Comparison of ENCODE assay signal across 13 cellular contexts in genomic region chr7:29866490-29866930, GRCh38.
DNase-seq lines count a peak whose midpoint lies in the region; ATAC-seq and TF ChIP-seq lines count a peak whose summit lies in the region.
"Had no signal": no experiment of that assay in that cellular context is flagged by ENCODE, and none has a peak within 500 bp of the region (broad histone marks: within the 10 kb centered on the region; RNA-seq: fewer than 3 reads in every experiment).

No MANE protein-coding gene starts in this region.

- no peaks in the 10 kb centered on the region for H3K79me2 ChIP-seq in neural progenitor cell (ENCODE audit: low read depth)
- no peaks in the 10 kb centered on the region for H3K79me2 ChIP-seq in GM23338 (replicated peaks; ENCODE audit: insufficient read depth)

- H2AFZ ChIP-seq in neural progenitor cell (replicated peaks) (no peak overlapping the region), GM23338 (no peak overlapping the region)

- H3K36me3 Mint-ChIP-seq in neural progenitor cell = no peaks in the 10 kb centered on the region
- H3K36me3 Mint-ChIP-seq in GM23338 (ENCODE audit: low read depth) = no peaks in the 10 kb centered on the region

- no peaks in the 10 kb centered on the region for H4K20me1 ChIP-seq in neural progenitor cell (ENCODE audit: low read depth)
- no peaks in the 10 kb centered on the region for H4K20me1 ChIP-seq in GM23338 (replicated peaks; ENCODE audit: insufficient read depth)
- H4K20me1 ChIP-seq: BLaER1 had no signal

- H3K27ac ChIP-seq in neural progenitor cell (no peak overlapping the region), GM23338 (ENCODE audit: low read depth) (no peak overlapping the region)
- H3K27ac ChIP-seq: BLaER1, epithelial cell of prostate had no signal

- ATAC-seq in HG02763 (IDR thresholded peaks at IDR 0.05; ENCODE audit: unreplicated experiment) (no peak), GM23338 (no peak; the same call in 2 of the 3 replicates)

- no peaks in the 10 kb centered on the region for H3K27me3 ChIP-seq in neural progenitor cell
- no peaks in the 10 kb centered on the region for H3K27me3 ChIP-seq in GM23338 (ENCODE audit: insufficient read depth)
- H3K27me3 ChIP-seq: BLaER1 had no signal

- H3K4me1 Mint-ChIP-seq in neural progenitor cell (no peaks in the 10 kb centered on the region), GM23338 (peaks cover 3% of the 10 kb centered on the region; the same call in 1 of the 3 replicates)

- H3K27ac Mint-ChIP-seq in neural progenitor cell (no peak overlapping the region), GM23338 (no peak overlapping the region)
- H3K27ac Mint-ChIP-seq: activated T-helper 2 cell treated with anti-CD3 and anti-CD28 coated beads, Interferon-gamma antibody, Interleukin-2, Interleukin-4, amounts not matched to agents 10 μg/mL and 5 μg/mL and 100 μg/mL, durations not matched to agents 14 hours and 24 hours and 36 hours had no signal

- H3K4me3 Mint-ChIP-seq in neural progenitor cell (no peak overlapping the region), GM23338 (no peak overlapping the region)

- H3K27me3 Mint-ChIP-seq in neural progenitor cell (ENCODE audit: insufficient read depth, low read depth) (no peaks in the 10 kb centered on the region), GM23338 (ENCODE audit: insufficient read depth, low read depth, poor library complexity) (peaks cover 3% of the 10 kb centered on the region)

- no peaks in the 10 kb centered on the region for H3F3A ChIP-seq in neural progenitor cell (ENCODE audit: low read depth)
- no peaks in the 10 kb centered on the region for H3F3A ChIP-seq in GM23338 (replicated peaks; ENCODE audit: low read depth)

- TF ChIP-seq CTCF in AG10803 (conservative IDR thresholded peaks at IDR 0.05; ENCODE audit: low read length) (no peak), neural progenitor cell (IDR thresholded peaks at IDR 0.05) (no peak), GM23338 (conservative IDR thresholded peaks at IDR 0.05; ENCODE audit: low read depth in 2 of 2) (no peak), GM13977 (IDR thresholded peaks at IDR 0.05; ENCODE audit: extremely low read depth, insufficient read depth, missing control alignments) (no peak)

- H3K9me3 ChIP-seq in neural progenitor cell (ENCODE audit: low read depth) = no peaks in the 10 kb centered on the region
- H3K9me3 ChIP-seq: BLaER1 had no signal

- H3K4me3 ChIP-seq in AG10803 (ENCODE audit: low read length) = no peak overlapping the region
- H3K4me3 ChIP-seq in neural progenitor cell = no peak overlapping the region
- no peak overlapping the region for H3K4me3 ChIP-seq in GM23338
- H3K4me3 ChIP-seq: BLaER1 had no signal

- no peak overlapping the region for H3K9ac ChIP-seq in neural progenitor cell
- H3K9ac ChIP-seq: BLaER1 had no signal

- DNase-seq in AG10803 (ENCODE audit: low read depth) (peak; percentile 51), NCI-H128 (lab: John Stamatoyannopoulos, UW; ENCODE audit: unreplicated experiment) (peak; percentile 67), cerebellar cortex (ENCODE audit: low spot score) (peak; percentile 60), medulla oblongata (ENCODE audit: extremely low spot score) (peak; percentile 89), neural progenitor cell (ENCODE audit: low spot score) (no peak), GM23338 (ENCODE audit: low spot score) (no peak), GM13977 (ENCODE audit: low spot score) (no peak)
- DNase-seq: stimulated activated CD4-positive, alpha-beta T cell treated with anti-CD3 and anti-CD28 coated beads, Interleukin-4, amount 100 ng/mL, for 4 hours; T-helper 9 cell had no signal

- H3K4me2 ChIP-seq in neural progenitor cell (no peak overlapping the region), GM23338 (no peak overlapping the region)
- H3K4me2 ChIP-seq: BLaER1 had no signal

- no peaks in the 10 kb centered on the region for H3K4me1 ChIP-seq in neural progenitor cell
- H3K4me1 ChIP-seq in GM23338 (ENCODE audit: insufficient read depth) = 0 out of 2 replicates have a peak, but pooled peaks cover 8% of the 10 kb centered on the region
- H3K4me1 ChIP-seq: BLaER1 had no signal

- in situ Hi-C loops in GM13977 (cut with MboI; ENCODE audit: low pct_unique_long_range_greater_than_20kb, low sequenced_read_pairs, unreplicated experiment) = no loop called here

- no peaks in the 10 kb centered on the region for H3K9me2 ChIP-seq in GM23338 (ENCODE audit: insufficient read depth)

- no peaks in the 10 kb centered on the region for H3K9me3 Mint-ChIP-seq in neural progenitor cell
- no peaks in the 10 kb centered on the region for H3K9me3 Mint-ChIP-seq in GM23338
- H3K9me3 Mint-ChIP-seq: activated T-helper 2 cell treated with anti-CD3 and anti-CD28 coated beads, Interferon-gamma antibody, Interleukin-2, Interleukin-4, amounts not matched to agents 10 μg/mL and 5 μg/mL and 100 μg/mL, durations not matched to agents 14 hours and 24 hours and 36 hours had no signal

- H3K36me3 ChIP-seq in neural progenitor cell (no peaks in the 10 kb centered on the region), GM23338 (ENCODE audit: insufficient read depth) (no peaks in the 10 kb centered on the region)
- H3K36me3 ChIP-seq: BLaER1 had no signal

TF ChIP-seq in GM23338, 12 proteins besides CTCF, POLR2A, EP300 and RAD21:
- TF ChIP-seq CREB1 (CRISPR knock-in tag; IDR thresholded peaks at IDR 0.05; ENCODE audit: low read depth) (no peak), STAT1 (IDR thresholded peaks at IDR 0.05; ENCODE audit: unreplicated experiment) (no peak), POLR2AphosphoS5 (IDR thresholded peaks at IDR 0.05; ENCODE audit: low read depth) (no peak), JUNB (IDR thresholded peaks at IDR 0.05; ENCODE audit: unreplicated experiment) (no peak), ZNF462 (CRISPR knock-in tag; IDR thresholded peaks at IDR 0.05) (no peak), ZNF114 (CRISPR knock-in tag; IDR thresholded peaks at IDR 0.05) (no peak)
- TF ChIP-seq, protein P1, sequence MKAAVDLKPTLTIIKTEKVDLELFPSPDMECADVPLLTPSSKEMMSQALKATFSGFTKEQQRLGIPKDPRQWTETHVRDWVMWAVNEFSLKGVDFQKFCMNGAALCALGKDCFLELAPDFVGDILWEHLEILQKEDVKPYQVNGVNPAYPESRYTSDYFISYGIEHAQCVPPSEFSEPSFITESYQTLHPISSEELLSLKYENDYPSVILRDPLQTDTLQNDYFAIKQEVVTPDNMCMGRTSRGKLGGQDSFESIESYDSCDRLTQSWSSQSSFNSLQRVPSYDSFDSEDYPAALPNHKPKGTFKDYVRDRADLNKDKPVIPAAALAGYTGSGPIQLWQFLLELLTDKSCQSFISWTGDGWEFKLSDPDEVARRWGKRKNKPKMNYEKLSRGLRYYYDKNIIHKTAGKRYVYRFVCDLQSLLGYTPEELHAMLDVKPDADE (IDR thresholded peaks at IDR 0.05) = no peak

Comparison
In these comparisons a context has a peak if more than half of its experiments do, and no peak if none do; other contexts are left out.
1. DNase-seq: peak in AG10803 (single experiment), NCI-H128 (single experiment), cerebellar cortex (single experiment) and medulla oblongata (single experiment); none in neural progenitor cell (single experiment), GM23338 (single experiment) and GM13977 (single experiment).